In the genomic region with DNA sequence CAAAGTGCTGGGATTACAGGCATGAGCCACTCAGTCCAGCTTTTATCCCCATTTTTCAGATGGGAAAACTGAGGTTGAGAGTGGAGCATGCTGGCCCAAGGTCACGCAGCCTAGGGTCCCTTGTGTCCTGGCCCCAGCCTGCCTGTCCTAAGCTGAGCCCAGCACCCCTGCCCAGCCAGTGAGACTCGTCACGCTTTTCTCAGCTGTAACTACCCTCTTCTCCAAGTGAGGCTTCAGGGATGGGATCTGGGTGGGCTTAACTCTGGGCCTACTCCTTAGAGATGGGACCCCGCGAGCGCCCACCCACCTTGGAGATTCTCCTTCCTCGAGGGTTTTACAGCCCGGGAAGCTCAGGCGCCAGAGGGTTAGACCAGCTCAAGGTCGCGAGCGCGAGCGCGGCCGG, we compare ENCODE assay signal across 11 cellular contexts. TPM values are rescaled to one million over a fixed set of nuclear protein-coding genes. Genes with fewer than 3 reads are reported as not detected.
A peak's percentile ranks its signal among the peaks of the same experiment; 100 is the strongest.
DNase-seq lines count a peak whose midpoint lies in the region; ATAC-seq and TF ChIP-seq lines count a peak whose summit lies in the region.
"Had no signal": no experiment of that assay in that cellular context is flagged by ENCODE, and none has a peak within 500 bp of the region (broad histone marks: within the 10 kb centered on the region; RNA-seq: fewer than 3 reads in every experiment).

No MANE protein-coding gene starts in this region.

- H3K27me3 Mint-ChIP-seq in T-helper 17 cell, result peaks cover 14% of the 10 kb centered on the region

- DNase-seq in NCI-H1092 treated with DMSO at 0.1 percent for 48 hours (lab: John Stamatoyannopoulos, UW), result peak; percentile 14
- DNase-seq in NCI-H1092 (lab: John Stamatoyannopoulos, UW), result no peak
- no peak for DNase-seq in T-helper 17 cell
- no peak for DNase-seq in smooth muscle cell (lab: John Stamatoyannopoulos, UW; ENCODE audit: unreplicated experiment)
- DNase-seq in HCEC 1CT, result no peak
- DNase-seq: activated gamma-delta T cell treated with Interleukin-2 at 50 U/mL for 16 hours, GDM1 had no signal

- H3F3A ChIP-seq in smooth muscle cell (ENCODE audit: low read depth), result no peaks in the 10 kb centered on the region

- 22% methylated on average over 15 of the region's 16 CpGs for WGBS in smooth muscle cell (ENCODE audit: low lambda C conversion rate)

- H3K9me3 ChIP-seq in T-helper 17 cell (ENCODE audit: control insufficient read depth, low read length, poor library complexity, severe bottlenecking) (no peaks in the 10 kb centered on the region), iPS-20b (ENCODE audit: insufficient read depth, low read depth, low read length) (no peaks in the 10 kb centered on the region), smooth muscle cell (replicated peaks; ENCODE audit: low read depth) (no peaks in the 10 kb centered on the region)
- H3K9me3 ChIP-seq: ovary had no signal

- H3K4me1 Mint-ChIP-seq in T-helper 17 cell, result peaks cover 28% of the 10 kb centered on the region

- no peak for TF ChIP-seq CTCF in smooth muscle cell (IDR thresholded peaks at IDR 0.05; ENCODE audit: borderline replicate concordance, insufficient read depth, poor library complexity, severe bottlenecking)

- ATAC-seq in T-helper 17 cell (no peak), GM18520 (IDR thresholded peaks at IDR 0.05; ENCODE audit: unreplicated experiment) (no peak), HG03095 (IDR thresholded peaks at IDR 0.05; ENCODE audit: unreplicated experiment) (no peak)

- H3K27me3 ChIP-seq in iPS-20b (ENCODE audit: insufficient read depth, low read length), result peaks cover 45% of the 10 kb centered on the region
- H3K27me3 ChIP-seq in smooth muscle cell (ENCODE audit: low read depth), result peaks cover 35% of the 10 kb centered on the region
- H3K27me3 ChIP-seq: ovary had no signal

- no peak overlapping the region for H3K27ac ChIP-seq in iPS-20b (ENCODE audit: low read length)
- no peak overlapping the region for H3K27ac ChIP-seq in smooth muscle cell (ENCODE audit: low read depth)
- H3K27ac ChIP-seq: ovary had no signal

- H3K36me3 Mint-ChIP-seq in T-helper 17 cell (ENCODE audit: low read depth), result no peaks in the 10 kb centered on the region

- H3K4me2 ChIP-seq in smooth muscle cell, result peak overlapping the region; percentile 68

- H2AFZ ChIP-seq in smooth muscle cell (ENCODE audit: low read depth), result no peak overlapping the region

- peak overlapping the region; percentile 28 for H3K4me3 Mint-ChIP-seq in T-helper 17 cell

- no peak overlapping the region for H3K9ac ChIP-seq in iPS-20b (ENCODE audit: low read depth, low read length)
- H3K9ac ChIP-seq in smooth muscle cell (ENCODE audit: low read depth), result no peak overlapping the region

- H3K27ac Mint-ChIP-seq in T-helper 17 cell, result no peak overlapping the region

- peak overlapping the region; percentile 56 for H3K4me3 ChIP-seq in iPS-20b (ENCODE audit: low read length)
- H3K4me3 ChIP-seq in smooth muscle cell, result peak overlapping the region; percentile 23

- H3K4me1 ChIP-seq in iPS-20b (ENCODE audit: insufficient read depth, low read length), result peaks cover 4% of the 10 kb centered on the region; the same call in 1 of the 2 replicates
- H3K4me1 ChIP-seq in smooth muscle cell (ENCODE audit: low read depth), result peaks cover 15% of the 10 kb centered on the region

- H3K36me3 ChIP-seq in iPS-20b (ENCODE audit: insufficient read depth, low read depth, low read length), result no peaks in the 10 kb centered on the region
- H3K36me3 ChIP-seq in smooth muscle cell (ENCODE audit: low read depth), result no peaks in the 10 kb centered on the region
- H3K36me3 ChIP-seq: ovary had no signal

- peaks cover 23% of the 10 kb centered on the region for H3K79me2 ChIP-seq in smooth muscle cell (ENCODE audit: low read depth)

- peaks cover 17% of the 10 kb centered on the region for H4K20me1 ChIP-seq in smooth muscle cell (ENCODE audit: low read depth)

RNA-seq across cellular contexts. Expression of gene TMEM151A, which starts 0.4 kb away (rescaled TPM):
- total RNA-seq in T-helper 17 cell, result under 1 TPM; 0.16 to 0.32 TPM
- total RNA-seq in smooth muscle cell, result 0.18 TPM in 1 of 2 replicates, not detected in the other
- polyA plus RNA-seq in smooth muscle cell, result 0.13 and 0.64 TPM in 2 replicates

RNA-seq across cellular contexts. Expression of gene YIF1A, which starts 2.4 kb away (rescaled TPM):
- total RNA-seq in T-helper 17 cell (10 to 100 TPM; 32.6 to 35.1 TPM), smooth muscle cell (110 and 195 TPM in 2 replicates)
- polyA plus RNA-seq in smooth muscle cell, result 320 and 365 TPM in 2 replicates

RNA-seq across cellular contexts. Expression of gene CNIH2, which starts 13.3 kb away (rescaled TPM):
- 10 to 100 TPM in 1 of 2 donors, 1 to 10 TPM in 1; 9.0 to 14.4 TPM for total RNA-seq in T-helper 17 cell
- 5.1 and 12.2 TPM in 2 replicates for total RNA-seq in smooth muscle cell
- 13.7 and 17.0 TPM in 2 replicates for polyA plus RNA-seq in smooth muscle cell

RNA-seq across cellular contexts. Expression of gene RAB1B, which starts 22.9 kb away (rescaled TPM):
- total RNA-seq in T-helper 17 cell (10 to 100 TPM; 72.8 to 89.1 TPM), smooth muscle cell (53.3 and 57.7 TPM in 2 replicates)
- polyA plus RNA-seq in smooth muscle cell, result 20.9 and 23.3 TPM in 2 replicates

RNA-seq across cellular contexts. Expression of gene CD248, which starts 25.5 kb away (rescaled TPM):
- total RNA-seq in T-helper 17 cell (not detected), smooth muscle cell (29.0 and 35.5 TPM in 2 replicates)
- 196 and 287 TPM in 2 replicates for polyA plus RNA-seq in smooth muscle cell
